In genomic region chr1:233105225-233105624, GRCh38 we compare ENCODE assay signal across 17 cellular contexts.
DNase-seq lines count a peak whose midpoint lies in the region; ATAC-seq and TF ChIP-seq lines count a peak whose summit lies in the region.
"Had no signal": no experiment of that assay in that cellular context is flagged by ENCODE, and none has a peak within 500 bp of the region (broad histone marks: within the 10 kb centered on the region; RNA-seq: fewer than 3 reads in every experiment).

No MANE protein-coding gene starts in this region.

- no peak for TF ChIP-seq CTCF in natural killer cell (IDR thresholded peaks at IDR 0.05)

- peak overlapping the region in 1 of 2 donors; percentile 46 for H3K27ac Mint-ChIP-seq in natural killer cell treated with Interleukin-12 subunit alpha and Interleukin-12 subunit beta and Interleukin-15 and Interleukin-18, amount 100 ng/mL, for 72 hours
- H3K27ac Mint-ChIP-seq in natural killer cell = no peak overlapping the region
- H3K27ac Mint-ChIP-seq: activated CD4-positive, alpha-beta T cell treated with anti-CD3 and anti-CD28 coated beads, Interleukin-2, amount 10 ng/mL, durations not matched to agents 7 days and 5 days had no signal

- peak overlapping the region; percentile 1 for H3K4me3 Mint-ChIP-seq in natural killer cell treated with Interleukin-12 subunit alpha and Interleukin-12 subunit beta and Interleukin-15 and Interleukin-18, amount 100 ng/mL, for 72 hours
- no peak overlapping the region for H3K4me3 Mint-ChIP-seq in natural killer cell
- H3K4me3 Mint-ChIP-seq: activated CD4-positive, alpha-beta T cell treated with anti-CD3 and anti-CD28 coated beads, Interleukin-2, amount 10 ng/mL, durations not matched to agents 7 days and 5 days; dendritic cell treated with granulocyte-macrophage colony-stimulating factor and Interleukin-4, amounts not matched to agents 40 ng/mL and 50 ng/mL, for 4 days had no signal

- no peaks in the 10 kb centered on the region for H3K9me3 Mint-ChIP-seq in natural killer cell treated with Interleukin-12 subunit alpha and Interleukin-12 subunit beta and Interleukin-15 and Interleukin-18, amount 100 ng/mL, for 72 hours
- H3K9me3 Mint-ChIP-seq in natural killer cell = no peaks in the 10 kb centered on the region
- H3K9me3 Mint-ChIP-seq: activated CD4-positive, alpha-beta T cell treated with anti-CD3 and anti-CD28 coated beads, Interleukin-2, amount 10 ng/mL, durations not matched to agents 7 days and 5 days; dendritic cell treated with granulocyte-macrophage colony-stimulating factor and Interleukin-4, amounts not matched to agents 40 ng/mL and 50 ng/mL, for 4 days had no signal

- H3K27me3 Mint-ChIP-seq in natural killer cell treated with Interleukin-12 subunit alpha and Interleukin-12 subunit beta and Interleukin-15 and Interleukin-18, amount 100 ng/mL, for 72 hours = no peaks in the 10 kb centered on the region
- H3K27me3 Mint-ChIP-seq in natural killer cell (ENCODE audit: low read depth in 2 of 2) = no peaks in the 10 kb centered on the region
- H3K27me3 Mint-ChIP-seq: activated CD4-positive, alpha-beta T cell treated with anti-CD3 and anti-CD28 coated beads, Interleukin-2, amount 10 ng/mL, durations not matched to agents 7 days and 5 days; dendritic cell treated with granulocyte-macrophage colony-stimulating factor and Interleukin-4, amounts not matched to agents 40 ng/mL and 50 ng/mL, for 4 days had no signal

- in situ Hi-C loops in G401 (cut with HindIII; ENCODE audit: low sequenced_read_pairs) = no loop called here

- intact Hi-C loops in natural killer cell (cut with micrococcal nuclease) = no loop called here

- H3K36me3 Mint-ChIP-seq in natural killer cell treated with Interleukin-12 subunit alpha and Interleukin-12 subunit beta and Interleukin-15 and Interleukin-18, amount 100 ng/mL, for 72 hours = peaks cover 9% of the 10 kb centered on the region
- no peaks in the 10 kb centered on the region for H3K36me3 Mint-ChIP-seq in natural killer cell

- DNase-seq in natural killer cell treated with Interleukin-12 subunit alpha and Interleukin-12 subunit beta and Interleukin-15 and Interleukin-18, amount 100 ng/mL, for 72 hours (ENCODE audit: low spot score) = no peak
- DNase-seq in natural killer cell = no peak
- DNase-seq in NOMO-1 treated with dmso at 0.1 percent for 144 hours (lab: John Stamatoyannopoulos, UW; ENCODE audit: unreplicated experiment) = peak; percentile 6
- DNase-seq in fibroblast of gingiva (ENCODE audit: low read depth) = peak; percentile 85
- DNase-seq in stimulated activated naive CD8-positive, alpha-beta T cell treated with anti-CD3 and anti-CD28 coated beads, Interleukin-15, Interleukin-2, amounts not matched to agents 100 U/mL and 50 U/mL, for 24 hours = no peak
- no peak for DNase-seq in G401 (ENCODE audit: low spot score)
- DNase-seq: activated CD4-positive, alpha-beta T cell treated with anti-CD3 and anti-CD28 coated beads, Interleukin-2, amount 10 ng/mL, durations not matched to agents 7 days and 5 days; NCI-H146; NCI-H69; nucleus accumbens; PC-9; retina; T-helper 2 cell had no signal

- H3K4me1 Mint-ChIP-seq in natural killer cell treated with Interleukin-12 subunit alpha and Interleukin-12 subunit beta and Interleukin-15 and Interleukin-18, amount 100 ng/mL, for 72 hours (ENCODE audit: low read depth in 2 of 2) = peaks cover 6 to 22% of the 10 kb centered on the region in 2 donors
- H3K4me1 Mint-ChIP-seq in natural killer cell = no peaks in the 10 kb centered on the region
- H3K4me1 Mint-ChIP-seq: activated CD4-positive, alpha-beta T cell treated with anti-CD3 and anti-CD28 coated beads, Interleukin-2, amount 10 ng/mL, durations not matched to agents 7 days and 5 days had no signal

- ATAC-seq in natural killer cell treated with Interleukin-12 subunit alpha and Interleukin-12 subunit beta and Interleukin-15 and Interleukin-18, amount 100 ng/mL, for 72 hours = no peak
- ATAC-seq in natural killer cell = no peak
- no peak for ATAC-seq in stimulated activated naive CD8-positive, alpha-beta T cell treated with anti-CD3 and anti-CD28 coated beads, Interleukin-15, Interleukin-2, amounts not matched to agents 100 U/mL and 50 U/mL, for 24 hours
- no peak for ATAC-seq in HG03378 (IDR thresholded peaks at IDR 0.05; ENCODE audit: unreplicated experiment)
- no peak for ATAC-seq in GM21825 (IDR thresholded peaks at IDR 0.05; ENCODE audit: unreplicated experiment)
- ATAC-seq: gastroesophageal sphincter had no signal

Comparison
In these comparisons a context has a peak if more than half of its experiments do, and no peak if none do; other contexts are left out.
1. DNase-seq: peak in NOMO-1 treated with dmso at 0.1 percent for 144 hours (single experiment) and fibroblast of gingiva (single experiment); none in natural killer cell treated with Interleukin-12 subunit alpha and Interleukin-12 subunit beta and Interleukin-15 and Interleukin-18, amount 100 ng/mL, for 72 hours (single experiment), natural killer cell (single experiment), stimulated activated naive CD8-positive, alpha-beta T cell treated with anti-CD3 and anti-CD28 coated beads, Interleukin-15, Interleukin-2, amounts not matched to agents 100 U/mL and 50 U/mL, for 24 hours (single experiment) and G401 (single experiment).